Comparison of ENCODE assay signal across 1 cellular context in the genomic region with DNA sequence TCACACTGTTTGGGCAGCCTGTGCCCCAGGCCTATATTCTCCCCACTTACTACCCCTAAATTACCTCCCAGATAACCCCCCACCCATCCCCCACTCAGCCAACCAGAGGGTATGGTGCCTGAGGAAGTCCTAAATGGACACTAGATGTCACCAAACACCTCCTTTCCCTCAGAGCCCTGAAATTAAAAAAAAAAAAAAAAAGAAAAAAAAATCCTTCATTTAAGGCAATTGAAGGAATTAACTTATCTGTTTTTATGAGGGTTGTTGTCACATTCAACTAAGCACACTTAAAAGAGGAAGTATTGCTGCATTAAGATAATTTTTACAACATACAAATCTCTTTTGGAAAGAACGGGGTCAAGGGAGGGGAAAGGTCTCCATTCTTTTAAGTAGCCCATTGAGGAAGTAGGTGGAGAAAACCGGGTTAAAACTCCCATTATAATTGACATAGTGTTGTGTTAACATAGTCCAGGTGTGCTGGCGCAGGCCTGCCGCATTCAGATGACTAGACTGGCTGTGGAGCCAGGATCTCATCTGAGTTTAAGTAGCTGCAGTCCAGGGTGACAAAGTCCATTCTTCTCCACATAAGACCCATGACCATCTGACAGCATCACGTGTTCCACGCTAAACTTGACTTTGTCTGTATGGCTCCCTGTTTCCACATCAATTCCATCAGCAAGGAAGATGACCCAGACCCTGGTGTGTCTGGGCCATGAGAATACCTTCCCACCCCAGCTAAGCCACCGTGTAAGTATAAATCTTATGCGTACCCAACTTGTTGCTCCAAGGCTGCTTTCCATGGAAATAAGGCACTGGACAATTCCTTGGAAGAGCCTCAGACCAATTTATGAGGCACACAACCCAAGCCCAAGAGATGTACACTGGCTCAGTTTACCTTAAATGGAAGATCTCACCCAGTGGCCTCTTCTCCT.
TF ChIP-seq lines count a peak whose summit lies in the region.

No MANE protein-coding gene starts in this region.

TF ChIP-seq in GM12878, 131 proteins besides CTCF, POLR2A, EP300 and RAD21:
- peak; percentile 83 for TF ChIP-seq ZNF384 (IDR thresholded peaks at IDR 0.05; ENCODE audit: borderline replicate concordance, low read depth, low read length)
- TF ChIP-seq HDGF (IDR thresholded peaks at IDR 0.05), result no peak
- no peak for TF ChIP-seq ZSCAN29 (IDR thresholded peaks at IDR 0.05)
- TF ChIP-seq NR2C2 (IDR thresholded peaks at IDR 0.05; ENCODE audit: borderline replicate concordance, control insufficient read depth, insufficient read length, low read depth), result no peak
- no peak for TF ChIP-seq ETV6 (conservative IDR thresholded peaks at IDR 0.05 in 1 of 2, IDR thresholded peaks at IDR 0.05 in 1 of 2; ENCODE audit: borderline replicate concordance in 1 of 2, low read depth in 1 of 2)
- no peak for TF ChIP-seq BRCA1 (IDR thresholded peaks at IDR 0.05; ENCODE audit: low read depth, low read length)
- TF ChIP-seq SMC3 (IDR thresholded peaks at IDR 0.05; ENCODE audit: borderline replicate concordance, low read length), result peak; percentile 24; the same call in 1 of the 2 replicates
